In the genomic region with DNA sequence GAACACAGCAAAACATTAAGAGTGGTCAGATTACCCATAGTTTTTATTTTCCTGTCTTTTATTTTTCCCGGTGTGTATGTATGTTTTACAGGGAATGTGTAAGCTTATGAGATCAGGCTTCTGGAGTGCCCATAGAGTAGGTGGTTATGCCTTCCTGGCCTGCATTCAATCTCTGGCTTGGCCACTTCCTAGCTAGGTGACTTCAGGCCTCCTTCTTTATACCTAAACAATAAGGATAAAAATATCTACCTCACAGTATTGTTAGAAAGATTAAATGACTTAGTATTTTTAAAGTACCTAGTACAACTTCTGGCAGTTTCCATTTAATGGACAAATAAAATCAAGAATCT, we compare ENCODE assay signal across 1 cellular context.
TF ChIP-seq lines count a peak whose summit lies in the region.

No MANE protein-coding gene starts in this region.

TF ChIP-seq in HepG2, 621 proteins besides CTCF, POLR2A, EP300 and RAD21 (continued from another document):
- TF ChIP-seq, protein P1, sequence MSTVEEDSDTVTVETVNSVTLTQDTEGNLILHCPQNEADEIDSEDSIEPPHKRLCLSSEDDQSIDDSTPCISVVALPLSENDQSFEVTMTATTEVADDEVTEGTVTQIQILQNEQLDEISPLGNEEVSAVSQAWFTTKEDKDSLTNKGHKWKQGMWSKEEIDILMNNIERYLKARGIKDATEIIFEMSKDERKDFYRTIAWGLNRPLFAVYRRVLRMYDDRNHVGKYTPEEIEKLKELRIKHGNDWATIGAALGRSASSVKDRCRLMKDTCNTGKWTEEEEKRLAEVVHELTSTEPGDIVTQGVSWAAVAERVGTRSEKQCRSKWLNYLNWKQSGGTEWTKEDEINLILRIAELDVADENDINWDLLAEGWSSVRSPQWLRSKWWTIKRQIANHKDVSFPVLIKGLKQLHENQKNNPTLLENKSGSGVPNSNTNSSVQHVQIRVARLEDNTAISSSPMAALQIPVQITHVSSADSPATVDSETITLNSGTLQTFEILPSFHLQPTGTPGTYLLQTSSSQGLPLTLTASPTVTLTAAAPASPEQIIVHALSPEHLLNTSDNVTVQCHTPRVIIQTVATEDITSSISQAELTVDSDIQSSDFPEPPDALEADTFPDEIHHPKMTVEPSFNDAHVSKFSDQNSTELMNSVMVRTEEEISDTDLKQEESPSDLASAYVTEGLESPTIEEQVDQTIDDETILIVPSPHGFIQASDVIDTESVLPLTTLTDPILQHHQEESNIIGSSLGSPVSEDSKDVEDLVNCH (CRISPR knock-in tag; IDR thresholded peaks at IDR 0.05), result no peak
- TF ChIP-seq ZSCAN31 (CRISPR knock-in tag; IDR thresholded peaks at IDR 0.05; ENCODE audit: low read depth) (no peak), REL (CRISPR knock-in tag; conservative IDR thresholded peaks at IDR 0.05) (no peak), ZNF256 (CRISPR knock-in tag; conservative IDR thresholded peaks at IDR 0.05) (no peak), FIP1L1 (IDR thresholded peaks at IDR 0.05; ENCODE audit: borderline replicate concordance, insufficient read depth, low read depth, low read length) (no peak)
